In genomic region chr4:6115342-6115741, GRCh38 we compare ENCODE assay signal across 29 cellular contexts.
"Had no signal": no experiment of that assay in that cellular context is flagged by ENCODE, and none has a peak within 500 bp of the region (broad histone marks: within the 10 kb centered on the region; RNA-seq: fewer than 3 reads in every experiment).

No MANE protein-coding gene starts in this region.

- DNase-seq: activated CD4-positive, alpha-beta T cell treated with anti-CD3 and anti-CD28 coated beads, Interleukin-2, amount 10 ng/mL, durations not matched to agents 24 days and 14 days; activated CD4-positive, alpha-beta T cell treated with anti-CD3 and anti-CD28 coated beads, Interleukin-2, amount 50 U/mL, for 4 hours; activated CD8-positive, alpha-beta memory T cell treated with anti-CD3 and anti-CD28 coated beads, Interleukin-2, amount 50 U/mL, for 48 hours; activated gamma-delta T cell; activated naive CD4-positive, alpha-beta T cell treated with Interleukin-2 at 50 U/mL for 16 hours; activated naive CD8-positive, alpha-beta T cell treated with anti-CD3 and anti-CD28 coated beads, Interleukin-2, amount 10 ng/mL, durations not matched to agents 7 days and 5 days; activated T-cell treated with anti-CD3 and anti-CD28 coated beads, Interleukin-2, amount 50 U/mL, for 48 hours; amygdala; body of pancreas; cerebellar nuclear complex; Karpas-422; KBM-7; NCI-H1105; NCI-H1417 treated with DMSO at 0.1 percent for 48 hours; NCI-H1694 treated with DMSO at 0.1 percent for 48 hours; NCI-H2029; NCI-H345; NCI-H524 treated with DMSO at 0.1 percent for 48 hours; NCI-H748 treated with DMSO at 0.1 percent for 48 hours; NK-92 treated with Interleukin-12 subunit alpha and Interleukin-12 subunit beta, amount 100 ng/mL, for 24 hours; PC-3; Peyer's patch; RPMI8226; SW 1271 had no signal

- H3K9me3 ChIP-seq: ascending aorta, body of pancreas, breast epithelium, Peyer's patch had no signal

- H3K36me3 ChIP-seq: ascending aorta, breast epithelium, Peyer's patch had no signal

- H3K4me3 Mint-ChIP-seq: activated CD4-positive, alpha-beta T cell treated with anti-CD3 and anti-CD28 coated beads, Interleukin-2, amount 10 ng/mL, durations not matched to agents 24 days and 14 days; activated naive CD4-positive, alpha-beta T cell treated with anti-CD3 and anti-CD28 coated beads, Interleukin-2, amount 50 U/mL, for 24 hours had no signal

- ATAC-seq: body of pancreas, PC-3, Right ventricle myocardium inferior had no signal

- H3K27ac Mint-ChIP-seq: activated CD4-positive, alpha-beta T cell treated with anti-CD3 and anti-CD28 coated beads, Interleukin-2, amount 10 ng/mL, durations not matched to agents 24 days and 14 days; activated naive CD4-positive, alpha-beta T cell treated with anti-CD3 and anti-CD28 coated beads, Interleukin-2, amount 50 U/mL, for 24 hours had no signal

- H3K36me3 Mint-ChIP-seq: activated naive CD4-positive, alpha-beta T cell treated with anti-CD3 and anti-CD28 coated beads, Interleukin-2, amount 50 U/mL, for 24 hours; activated naive CD8-positive, alpha-beta T cell treated with anti-CD3 and anti-CD28 coated beads, Interleukin-2, amount 10 ng/mL, durations not matched to agents 7 days and 5 days had no signal

- H3K4me1 ChIP-seq: ascending aorta, body of pancreas, breast epithelium, Peyer's patch had no signal

- H3K4me3 ChIP-seq: ascending aorta, body of pancreas, breast epithelium, Peyer's patch had no signal

- H3K27ac ChIP-seq: ascending aorta, body of pancreas, breast epithelium, Peyer's patch had no signal

- H3K9me3 Mint-ChIP-seq: activated CD4-positive, alpha-beta T cell treated with anti-CD3 and anti-CD28 coated beads, Interleukin-2, amount 10 ng/mL, durations not matched to agents 24 days and 14 days; activated naive CD4-positive, alpha-beta T cell treated with anti-CD3 and anti-CD28 coated beads, Interleukin-2, amount 50 U/mL, for 24 hours; activated naive CD8-positive, alpha-beta T cell treated with anti-CD3 and anti-CD28 coated beads, Interleukin-2, amount 10 ng/mL, durations not matched to agents 7 days and 5 days; T-helper 2 cell treated with Interferon-gamma antibody and Interleukin-4, amounts not matched to agents 5 μg/mL and 100 μg/mL, for 36 hours had no signal

- H3K27me3 ChIP-seq: ascending aorta, body of pancreas, Peyer's patch had no signal

- H3K4me1 Mint-ChIP-seq: activated naive CD4-positive, alpha-beta T cell treated with anti-CD3 and anti-CD28 coated beads, Interleukin-2, amount 50 U/mL, for 24 hours had no signal
